Comparison of ENCODE assay signal across 34 cellular contexts in the genomic region with DNA sequence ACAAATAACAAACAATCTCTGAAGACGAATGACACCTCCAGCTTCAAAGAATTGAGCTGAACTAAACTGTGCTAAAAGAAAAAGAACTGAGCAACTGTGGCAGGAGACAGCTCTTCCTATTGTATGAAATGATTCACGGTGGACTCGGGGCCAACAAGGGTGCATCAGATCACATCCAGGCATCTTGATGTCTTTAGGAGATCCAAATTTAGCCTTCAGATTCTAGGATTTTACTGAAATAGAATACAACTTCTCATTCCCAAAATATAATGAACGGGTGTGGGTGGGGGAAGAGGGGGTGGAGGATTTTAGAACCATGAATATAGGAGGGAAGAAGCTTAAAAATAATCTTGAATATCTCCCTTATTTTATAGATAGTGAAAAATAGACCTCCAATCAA.
"Had no signal": no experiment of that assay in that cellular context is flagged by ENCODE, and none has a peak within 500 bp of the region (broad histone marks: within the 10 kb centered on the region; RNA-seq: fewer than 3 reads in every experiment).

No MANE protein-coding gene starts in this region.

- H3K27ac ChIP-seq: KMS-11 had no signal

- H3K36me3 ChIP-seq: MG63 had no signal

- H3K9me3 ChIP-seq: MG63 had no signal

- H3K4me3 ChIP-seq: MG63 had no signal

- DNase-seq: Karpas-422, Kasumi-1, MG63, MM.1S, MV-4-11, NCI-H1048, NCI-H1092, NCI-H1092 treated with DMSO at 0.1 percent for 48 hours, NCI-H1105, NCI-H1105 treated with DMSO at 0.1 percent for 48 hours, NCI-H1417, NCI-H1417 treated with DMSO at 0.1 percent for 48 hours, NCI-H1436, NCI-H1436 treated with DMSO at 0.1 percent for 48 hours, NCI-H146, NCI-H1694, NCI-H1694 treated with DMSO at 0.1 percent for 48 hours, NCI-H187, NCI-H187 treated with DMSO at 0.1 percent for 48 hours, NCI-H1930, NCI-H2029, NCI-H2029 treated with DMSO at 0.1 percent for 48 hours, NCI-H2081, NCI-H2081 treated with DMSO at 0.1 percent for 48 hours, NCI-H2107, NCI-H2171, NCI-H2171 treated with DMSO at 0.1 percent for 48 hours, NCI-H2227 treated with DMSO at 0.1 percent for 48 hours, NCI-H226, NCI-H345, NCI-H446, NCI-H446 treated with DMSO at 0.1 percent for 48 hours, NCI-H510A had no signal

- H3K27me3 ChIP-seq: MG63 had no signal
